ENCODE assay signal across 31 cellular contexts in genomic region chr1:241606544-241606943, GRCh38. TPM values are rescaled to one million over a fixed set of nuclear protein-coding genes. Genes with fewer than 3 reads are reported as not detected.
DNase-seq lines count a peak whose midpoint lies in the region; ATAC-seq, FAIRE-seq and TF ChIP-seq lines count a peak whose summit lies in the region.
"Had no signal": no experiment of that assay in that cellular context is flagged by ENCODE, and none has a peak within 500 bp of the region (broad histone marks: within the 10 kb centered on the region; RNA-seq: fewer than 3 reads in every experiment).

No MANE protein-coding gene starts in this region.

- 73 to 81% methylated on average over 5 of the region's 5 CpGs for WGBS in gastroesophageal sphincter (ENCODE audit: low coverage in 1 of 2), 2 donors

- no peak for TF ChIP-seq EP300 in gastroesophageal sphincter (IDR thresholded peaks at IDR 0.05)

- H4K20me1 ChIP-seq in keratinocyte (ENCODE audit: control insufficient read depth, extremely low read depth, insufficient read depth, low read length) = no peaks in the 10 kb centered on the region

- DNase-seq in Caki2 (ENCODE audit: low read depth) (peak; percentile 67), HTR-8/SVneo (ENCODE audit: insufficient read length, low spot score) (peak; percentile 27), SK-N-MC (ENCODE audit: low read depth, low spot score) (no peak), keratinocyte (ENCODE audit: low read depth, low spot score) (no peak), mesenteric fat pad (ENCODE audit: low spot score) (no peak), GDM1 (lab: John Stamatoyannopoulos, UW) (no peak), NCI-H2029 (lab: John Stamatoyannopoulos, UW) (no peak)
- DNase-seq: activated CD4-positive, alpha-beta T cell treated with anti-CD3 and anti-CD28 coated beads, Interleukin-2, amount 50 U/mL, for 1 hour; activated gamma-delta T cell treated with Interleukin-2 at 50 U/mL for 16 hours; activated naive CD8-positive, alpha-beta T cell treated with anti-CD3 and anti-CD28 coated beads, Interleukin-2, amount 50 U/mL, for 24 hours; activated T-cell treated with anti-CD3 and anti-CD28 coated beads, Interleukin-2, amount 50 U/mL, for 4 hours; cerebellar nuclear complex; DMS153; GF-D8; H9; Kasumi-1; natural killer cell; NCI-H1092 treated with DMSO at 0.1 percent for 48 hours; NCI-H1930; NCI-H69; Right ventricle myocardium superior; T1000; trophoblast cell had no signal

- H3K4me3 ChIP-seq in SK-N-MC (no peak overlapping the region), keratinocyte (ENCODE audit: control insufficient read depth in 2 of 3, extremely low read depth in 1 of 3, insufficient read depth in 2 of 3, low read depth in 1 of 3, low read length in 3 of 3) (no peak overlapping the region), gastroesophageal sphincter (no peak overlapping the region)
- H3K4me3 ChIP-seq: skin epidermis had no signal

- no peak for ATAC-seq in gastroesophageal sphincter
- ATAC-seq: activated naive CD8-positive, alpha-beta T cell treated with anti-CD3 and anti-CD28 coated beads, Interleukin-2, amount 50 U/mL, for 24 hours; activated T-cell treated with anti-CD3 and anti-CD28 coated beads, Interleukin-2, amount 50 U/mL, for 4 hours; HepG2; natural killer cell had no signal

- no peaks in the 10 kb centered on the region for H3K79me2 ChIP-seq in keratinocyte (ENCODE audit: control insufficient read depth, insufficient read depth, low read length)

- TF ChIP-seq CTCF in keratinocyte (optimal IDR thresholded peaks at IDR 0.05 in 1 of 3, IDR thresholded peaks at IDR 0.05 in 1 of 3, conservative IDR thresholded peaks at IDR 0.05 in 1 of 3; ENCODE audit: extremely low read depth in 1 of 3, insufficient read depth in 2 of 3, low read length in 3 of 3) (no peak), gastroesophageal sphincter (IDR thresholded peaks at IDR 0.05) (no peak)

- FAIRE-seq in HTR-8/SVneo (lab: Jason Lieb, UNC) (no peak), keratinocyte (lab: Jason Lieb, UNC) (no peak)
- FAIRE-seq: endometrium, HepG2 had no signal

- H2AFZ ChIP-seq in keratinocyte (ENCODE audit: control insufficient read depth, low read length) = no peak overlapping the region

- no peaks in the 10 kb centered on the region for H3K27me3 ChIP-seq in keratinocyte (ENCODE audit: control insufficient read depth, extremely low read depth, insufficient read depth, low read length)
- peaks cover 4% of the 10 kb centered on the region for H3K27me3 ChIP-seq in gastroesophageal sphincter

- no peak overlapping the region for H3K27ac ChIP-seq in SK-N-MC
- peak overlapping the region; percentile 93 for H3K27ac ChIP-seq in keratinocyte (ENCODE audit: control insufficient read depth, insufficient read depth, low read length)
- H3K27ac ChIP-seq in gastroesophageal sphincter = no peak overlapping the region
- H3K27ac ChIP-seq: skin epidermis had no signal

- H3K9ac ChIP-seq in SK-N-MC (ENCODE audit: insufficient read length) = peak overlapping the region; percentile 5
- peak overlapping the region; percentile 63 for H3K9ac ChIP-seq in keratinocyte (ENCODE audit: control insufficient read depth, extremely low read depth, insufficient read depth, low read length)

- 0 out of 2 replicates have a peak, but pooled peaks cover 5% of the 10 kb centered on the region for H3K36me3 ChIP-seq in SK-N-MC (ENCODE audit: insufficient read depth, low read length)
- peaks cover 2 to 8% of the 10 kb centered on the region in 2 experiments for H3K36me3 ChIP-seq in keratinocyte (ENCODE audit: control insufficient read depth in 2 of 2, extremely low read depth in 1 of 2, insufficient read depth in 2 of 2, low read length in 2 of 2)
- H3K36me3 ChIP-seq in gastroesophageal sphincter = no peaks in the 10 kb centered on the region

- no peaks in the 10 kb centered on the region for H3K9me3 ChIP-seq in SK-N-MC (ENCODE audit: low read depth, low read length)
- no peaks in the 10 kb centered on the region for H3K9me3 ChIP-seq in keratinocyte (ENCODE audit: control insufficient read depth, low read depth, low read length)
- H3K9me3 ChIP-seq in gastroesophageal sphincter = no peaks in the 10 kb centered on the region

- H3K4me2 ChIP-seq in keratinocyte (ENCODE audit: control insufficient read depth, extremely low read depth, insufficient read depth, low read depth, low read length) = peak overlapping the region; percentile 67

- peaks cover 67% of the 10 kb centered on the region for H3K4me1 ChIP-seq in keratinocyte (ENCODE audit: control insufficient read depth, extremely low read depth, insufficient read depth, low read length)
- H3K4me1 ChIP-seq in gastroesophageal sphincter = no peaks in the 10 kb centered on the region

- dilution Hi-C loops in keratinocyte (cut with MboI; ENCODE audit: extremely low pct_ligation_motif_present, low sequenced_read_pairs) = loop anchor here (25.0 kb wide), 1 partner anchor 231 kb away; the partner anchor contains the start of gene EXO1

- in situ Hi-C loops in Caki2 (cut with HindIII; ENCODE audit: low pct_unique_long_range_greater_than_20kb, low sequenced_read_pairs) = no loop called here

- TF ChIP-seq POLR2A in gastroesophageal sphincter (IDR thresholded peaks at IDR 0.05) = no peak

- H3K9me1 ChIP-seq in keratinocyte (ENCODE audit: control insufficient read depth, extremely low read depth, insufficient read depth, low read length) = no peaks in the 10 kb centered on the region

RNA-seq across cellular contexts. Expression of gene CHML, which starts 33.6 kb away (rescaled TPM):
- 1.7 and 9.3 TPM in 2 replicates for total RNA-seq in Caki2 (2014; rRNA removed; shearing (Covaris generic); ENCODE audit: low replicate concordance)
- 5.2 to 8.3 TPM (median 7.3 TPM) in 3 replicates for polyA plus RNA-seq in keratinocyte
- 3.7 TPM for polyA plus RNA-seq in keratinocyte (2011; ENCODE audit: low read depth)
- 2.0 and 6.1 TPM in 2 replicates for polyA plus RNA-seq in keratinocyte (2011; cell fraction: cytosol; rRNA removed)
- 8.0 and 10.0 TPM in 2 replicates for polyA plus RNA-seq in keratinocyte (2011; cell fraction: nucleus; rRNA removed)
- polyA plus RNA-seq in keratinocyte (2012; ENCODE audit: low replicate concordance) = 3.6 and 6.4 TPM in 2 replicates
- polyA minus RNA-seq in keratinocyte = 13.1 to 28.4 TPM (median 22.4 TPM) in 3 replicates
- 9.0 TPM for polyA minus RNA-seq in keratinocyte (2011; cell fraction: cytosol; rRNA and poly(A)+ RNA removed)
- polyA minus RNA-seq in keratinocyte (2011; cell fraction: nucleus; rRNA and poly(A)+ RNA removed) = 10.2 and 19.5 TPM in 2 replicates
- 8.0 TPM for total RNA-seq in mesenteric fat pad
- 10 to 100 TPM in 1 of 4 donors, 1 to 10 TPM in 3; 5.3 to 10.2 (median 8.8) TPM for total RNA-seq in gastroesophageal sphincter

RNA-seq across cellular contexts. Expression of gene OPN3, which starts 33.6 kb away (rescaled TPM):
- total RNA-seq in Caki2 (2014; rRNA removed; shearing (Covaris generic); ENCODE audit: low replicate concordance) = 82.9 and 106 TPM in 2 replicates
- polyA plus RNA-seq in keratinocyte = 33.4 to 65.0 TPM (median 48.4 TPM) in 3 replicates
- polyA plus RNA-seq in keratinocyte (2011; ENCODE audit: low read depth) = 15.3 TPM
- 31.8 and 54.4 TPM in 2 replicates for polyA plus RNA-seq in keratinocyte (2011; cell fraction: cytosol; rRNA removed)
- 23.5 and 27.7 TPM in 2 replicates for polyA plus RNA-seq in keratinocyte (2011; cell fraction: nucleus; rRNA removed)
- polyA plus RNA-seq in keratinocyte (2012; ENCODE audit: low replicate concordance) = 22.1 and 36.1 TPM in 2 replicates
- polyA minus RNA-seq in keratinocyte = 26.1 to 46.6 TPM (median 33.7 TPM) in 3 replicates
- polyA minus RNA-seq in keratinocyte (2011; cell fraction: cytosol; rRNA and poly(A)+ RNA removed) = 42.2 TPM
- polyA minus RNA-seq in keratinocyte (2011; cell fraction: nucleus; rRNA and poly(A)+ RNA removed) = 13.8 and 23.7 TPM in 2 replicates
- 10.5 TPM for total RNA-seq in mesenteric fat pad
- total RNA-seq in gastroesophageal sphincter = 10 to 100 TPM in 1 of 4 donors, 1 to 10 TPM in 3; 3.5 to 13.9 (median 4.8) TPM

RNA-seq across cellular contexts. Expression of gene WDR64, which starts 45.5 kb away (rescaled TPM):
- not detected in 2 replicates for total RNA-seq in Caki2 (2014; rRNA removed; shearing (Covaris generic); ENCODE audit: low replicate concordance)
- polyA plus RNA-seq in keratinocyte = not detected in 3 replicates
- polyA plus RNA-seq in keratinocyte (2011; ENCODE audit: low read depth) = not detected
- not detected in 2 replicates for polyA plus RNA-seq in keratinocyte (2011; cell fraction: cytosol; rRNA removed)
- not detected in 2 replicates for polyA plus RNA-seq in keratinocyte (2011; cell fraction: nucleus; rRNA removed)
- polyA plus RNA-seq in keratinocyte (2012; ENCODE audit: low replicate concordance) = not detected in 2 replicates
- not detected in 3 replicates for polyA minus RNA-seq in keratinocyte
- not detected for polyA minus RNA-seq in keratinocyte (2011; cell fraction: cytosol; rRNA and poly(A)+ RNA removed)
- not detected in 2 replicates for polyA minus RNA-seq in keratinocyte (2011; cell fraction: nucleus; rRNA and poly(A)+ RNA removed)
- total RNA-seq in mesenteric fat pad = not detected
- total RNA-seq in gastroesophageal sphincter = under 1 TPM in 1 of 4 donors, not detected in 3; 0.16 TPM
- total RNA-seq: A673, B cell, dermis microvascular lymphatic vessel endothelial cell, H9, HepG2, natural killer cell, omental fat pad, Right ventricle myocardium superior had no signal
- polyA plus RNA-seq: HepG2 had no signal

Comparison
In these comparisons a context has a peak if more than half of its experiments do, and no peak if none do; other contexts are left out.
1. DNase-seq: peak in Caki2 (single experiment) and HTR-8/SVneo (single experiment); none in SK-N-MC (single experiment), keratinocyte (single experiment), mesenteric fat pad (single experiment), GDM1 (single experiment) and NCI-H2029 (single experiment).